In the genomic region with DNA sequence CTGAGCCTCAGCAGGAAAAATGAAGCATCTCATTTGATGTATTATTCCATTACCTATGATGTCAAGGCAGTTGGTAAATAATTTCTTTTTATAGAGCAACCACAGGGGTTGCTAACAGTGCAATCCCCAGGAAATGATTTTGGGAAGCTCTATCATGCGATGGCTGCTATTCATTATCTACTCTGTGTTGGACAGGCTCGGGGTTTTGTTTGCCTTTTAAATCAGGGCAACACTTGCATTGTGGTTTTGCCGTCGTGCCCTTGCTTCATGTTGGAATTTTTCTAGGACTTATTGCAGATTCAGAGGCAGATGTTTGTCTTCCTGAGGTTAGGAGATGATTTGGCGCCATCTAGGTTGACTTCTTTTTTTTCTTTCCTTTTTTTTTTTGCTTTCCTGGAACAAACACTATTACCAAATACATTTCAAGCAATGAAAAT, we compare ENCODE assay signal across 10 cellular contexts.
A peak's percentile ranks its signal among the peaks of the same experiment; 100 is the strongest.
DNase-seq lines count a peak whose midpoint lies in the region; ATAC-seq and TF ChIP-seq lines count a peak whose summit lies in the region.
"Had no signal": no experiment of that assay in that cellular context is flagged by ENCODE, and none has a peak within 500 bp of the region (broad histone marks: within the 10 kb centered on the region; RNA-seq: fewer than 3 reads in every experiment).

No MANE protein-coding gene starts in this region.

- peaks cover 0 to 2% (median 2%) of the 10 kb centered on the region in 3 donors for H3K27me3 Mint-ChIP-seq in immature natural killer cell (ENCODE audit: low read depth in 3 of 3)
- no peaks in the 10 kb centered on the region for H3K27me3 Mint-ChIP-seq in CD8-positive, alpha-beta memory T cell

- no peaks in the 10 kb centered on the region for H3K36me3 ChIP-seq in psoas muscle (ENCODE audit: insufficient read depth in 1 of 2, low read depth in 1 of 2)
- H3K36me3 ChIP-seq in CD8-positive, alpha-beta memory T cell (ENCODE audit: insufficient read depth, low read length) = no peaks in the 10 kb centered on the region
- H3K36me3 ChIP-seq: upper lobe of left lung had no signal

- POLR2A ChIA-PET in CD8-positive, alpha-beta memory T cell (lab: Charles Lee) = no interaction called here

- CTCF ChIA-PET in CD8-positive, alpha-beta memory T cell (lab: Charles Lee) = interaction anchor here (1.3 kb wide), 1 partner anchor 9 kb away, joined by 3 read pairs; no protein-coding TSS in a partner anchor

- H3K4me3 Mint-ChIP-seq in immature natural killer cell = no peak overlapping the region
- no peak overlapping the region for H3K4me3 Mint-ChIP-seq in CD8-positive, alpha-beta memory T cell

- H3K4me1 Mint-ChIP-seq in immature natural killer cell = no peaks in the 10 kb centered on the region
- no peaks in the 10 kb centered on the region for H3K4me1 Mint-ChIP-seq in CD8-positive, alpha-beta memory T cell

- H3K9me3 Mint-ChIP-seq in immature natural killer cell = peaks cover 0 to 5% (median 0%) of the 10 kb centered on the region in 6 donors
- H3K9me3 Mint-ChIP-seq in CD8-positive, alpha-beta memory T cell = peaks cover 0 to 4% (median 0%) of the 10 kb centered on the region in 5 donors

- ATAC-seq in psoas muscle = peak; percentile 37 to 74 (median 56)

- no peaks in the 10 kb centered on the region for H3K27me3 ChIP-seq in psoas muscle (ENCODE audit: insufficient read depth in 3 of 3, low read length in 2 of 3)
- H3K27me3 ChIP-seq in CD8-positive, alpha-beta memory T cell (ENCODE audit: insufficient read depth, low read length, poor library complexity, severe bottlenecking) = no peaks in the 10 kb centered on the region
- H3K27me3 ChIP-seq: upper lobe of left lung had no signal

- peak overlapping the region; percentile 6 for H3K4me3 ChIP-seq in psoas muscle
- H3K4me3 ChIP-seq in CD8-positive, alpha-beta memory T cell (ENCODE audit: low read length) = no peak overlapping the region
- H3K4me3 ChIP-seq: upper lobe of left lung had no signal

- H3K27ac Mint-ChIP-seq in immature natural killer cell = no peak overlapping the region
- H3K27ac Mint-ChIP-seq in CD8-positive, alpha-beta memory T cell = no peak overlapping the region

- no peaks in the 10 kb centered on the region for H3K9me3 ChIP-seq in psoas muscle
- H3K9me3 ChIP-seq in CD8-positive, alpha-beta memory T cell (ENCODE audit: low read length) = no peaks in the 10 kb centered on the region
- H3K9me3 ChIP-seq: upper lobe of left lung had no signal

- DNase-seq in GDM1 (lab: John Stamatoyannopoulos, UW) (peak; percentile 7), NCI-H1417 treated with DMSO at 0.1 percent for 48 hours (lab: John Stamatoyannopoulos, UW) (peak; percentile 5), dedifferentiated amniotic fluid mesenchymal stem cell (ENCODE audit: extremely low spot score) (peak; percentile 92), psoas muscle (no peak), immature natural killer cell (no peak), ecto neural progenitor cell (ENCODE audit: low spot score) (no peak), islet precursor cell (no peak)
- no peak for DNase-seq in CD8-positive, alpha-beta memory T cell
- DNase-seq: activated CD4-positive, alpha-beta T cell treated with anti-CD3 and anti-CD28 coated beads, Interleukin-2, amount 50 U/mL, for 48 hours; upper lobe of left lung had no signal

- H3K27ac ChIP-seq in psoas muscle = peak overlapping the region; percentile 53
- no peak overlapping the region for H3K27ac ChIP-seq in CD8-positive, alpha-beta memory T cell (ENCODE audit: low read depth, low read length)
- H3K27ac ChIP-seq: upper lobe of left lung had no signal

- no peak for TF ChIP-seq CTCF in psoas muscle (IDR thresholded peaks at IDR 0.05)

- H3K4me1 ChIP-seq in psoas muscle = peaks cover 6% of the 10 kb centered on the region
- H3K4me1 ChIP-seq in CD8-positive, alpha-beta memory T cell (ENCODE audit: insufficient read depth, low read length) = no peaks in the 10 kb centered on the region
- H3K4me1 ChIP-seq: upper lobe of left lung had no signal

- intact Hi-C loops in psoas muscle (cut with DNase I) = loop anchor here in 1 of 2 donors (10.0 kb wide), 2 partner anchors 114 to 226 kb away; no protein-coding TSS in a partner anchor

- no peaks in the 10 kb centered on the region for H3K36me3 Mint-ChIP-seq in immature natural killer cell
- H3K36me3 Mint-ChIP-seq in CD8-positive, alpha-beta memory T cell = no peaks in the 10 kb centered on the region

- 8 to 20% (median 10%) methylated on average over 5 of the region's 5 CpGs for WGBS in psoas muscle, 3 donors

Comparison
In these comparisons a context has a peak if more than half of its experiments do, and no peak if none do; other contexts are left out.
1. DNase-seq: peak in GDM1 (single experiment), NCI-H1417 treated with DMSO at 0.1 percent for 48 hours (single experiment) and dedifferentiated amniotic fluid mesenchymal stem cell (single experiment); none in psoas muscle (0 of 2), immature natural killer cell (0 of 3), ecto neural progenitor cell (single experiment), CD8-positive, alpha-beta memory T cell (0 of 5) and islet precursor cell (single experiment).